Comparison of ENCODE assay signal across 1 cellular context in the genomic region with DNA sequence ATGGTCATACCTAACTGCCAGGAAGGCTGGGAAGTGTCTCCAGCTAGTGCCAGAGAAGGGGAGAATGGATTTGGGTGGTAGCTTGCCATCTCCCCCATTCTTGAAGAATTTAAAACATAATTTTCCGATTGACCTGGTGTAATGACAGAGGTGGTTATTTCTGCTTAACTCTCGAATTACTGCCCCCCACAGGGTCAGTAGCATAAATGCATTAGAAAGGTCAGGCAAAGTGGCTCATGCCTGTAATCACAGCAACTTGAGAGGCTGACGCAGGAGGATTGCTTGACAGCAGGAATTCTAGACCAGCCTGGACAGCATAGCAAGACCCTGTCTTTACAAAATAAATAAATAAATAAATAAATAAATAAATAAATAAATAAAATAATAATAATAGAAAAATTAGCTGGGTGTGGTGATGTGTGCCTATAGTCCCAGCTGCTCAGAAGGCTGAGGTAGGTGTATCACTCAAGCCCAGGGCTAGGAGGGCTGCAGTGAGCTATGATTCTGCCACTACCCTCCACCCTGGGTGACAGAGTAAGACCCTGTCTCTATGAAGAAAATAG.
TF ChIP-seq lines count a peak whose summit lies in the region.

No MANE protein-coding gene starts in this region.

TF ChIP-seq in HEK293, 187 proteins besides CTCF, POLR2A, EP300 and RAD21 (continued from another document and continues in another):
- TF ChIP-seq, protein P1, sequence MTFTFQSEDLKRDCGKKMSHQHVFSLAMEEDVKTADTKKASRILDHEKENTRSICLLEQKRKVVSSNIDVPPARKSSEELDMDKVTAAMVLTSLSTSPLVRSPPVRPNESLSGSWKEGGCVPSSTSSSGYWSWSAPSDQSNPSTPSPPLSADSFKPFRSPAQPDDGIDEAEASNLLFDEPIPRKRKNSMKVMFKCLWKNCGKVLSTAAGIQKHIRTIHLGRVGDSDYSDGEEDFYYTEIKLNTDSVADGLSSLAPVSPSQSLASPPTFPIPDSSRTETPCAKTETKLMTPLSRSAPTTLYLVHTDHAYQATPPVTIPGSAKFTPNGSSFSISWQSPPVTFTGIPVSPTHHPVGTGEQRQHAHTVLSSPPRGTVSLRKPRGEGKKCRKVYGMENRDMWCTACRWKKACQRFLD (tag by site-specific recombination; IDR thresholded peaks at IDR 0.05) = no peak
- TF ChIP-seq, protein P2, sequence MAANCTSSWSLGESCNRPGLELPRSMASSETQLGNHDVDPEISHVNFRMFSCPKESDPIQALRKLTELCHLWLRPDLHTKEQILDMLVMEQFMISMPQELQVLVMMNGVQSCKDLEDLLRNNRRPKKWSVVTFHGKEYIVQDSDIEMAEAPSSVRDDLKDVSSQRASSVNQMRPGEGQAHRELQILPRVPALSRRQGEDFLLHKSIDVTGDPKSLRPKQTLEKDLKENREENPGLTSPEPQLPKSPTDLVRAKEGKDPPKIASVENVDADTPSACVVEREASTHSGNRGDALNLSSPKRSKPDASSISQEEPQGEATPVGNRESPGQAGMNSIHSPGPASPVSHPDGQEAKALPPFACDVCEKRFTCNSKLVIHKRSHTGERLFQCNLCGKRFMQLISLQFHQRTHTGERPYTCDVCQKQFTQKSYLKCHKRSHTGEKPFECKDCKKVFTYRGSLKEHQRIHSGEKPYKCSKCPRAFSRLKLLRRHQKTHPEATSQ (tag by site-specific recombination; IDR thresholded peaks at IDR 0.05) = no peak
- TF ChIP-seq ZNF391 (tag by site-specific recombination; IDR thresholded peaks at IDR 0.05; ENCODE audit: borderline replicate concordance, low read depth) (no peak), ZNF10 (tag by site-specific recombination; IDR thresholded peaks at IDR 0.05) (no peak), ZNF585B (tag by site-specific recombination; IDR thresholded peaks at IDR 0.05) (no peak), ZNF341 (tag by site-specific recombination; IDR thresholded peaks at IDR 0.05; ENCODE audit: low read depth) (0 out of 2 replicates have a peak, but pooled peaks have one; percentile 14), TCF7L2 (IDR thresholded peaks at IDR 0.05; ENCODE audit: borderline replicate concordance, low read depth, low read length) (no peak), ZFP69B (tag by site-specific recombination; IDR thresholded peaks at IDR 0.05) (no peak), REPIN1 (tag by site-specific recombination; IDR thresholded peaks at IDR 0.05; ENCODE audit: low read depth) (no peak), ZNF354C (tag by site-specific recombination; IDR thresholded peaks at IDR 0.05; ENCODE audit: borderline replicate concordance, low read depth) (0 out of 2 replicates have a peak, but pooled peaks have one; percentile 20), ZNF121 (tag by site-specific recombination; IDR thresholded peaks at IDR 0.05) (0 out of 2 replicates have a peak, but pooled peaks have one; percentile 31), ZNF791 (tag by site-specific recombination; IDR thresholded peaks at IDR 0.05) (no peak), ZBTB21 (tag by site-specific recombination; IDR thresholded peaks at IDR 0.05) (0 out of 2 replicates have a peak, but pooled peaks have one; percentile 38), ZNF132 (tag by site-specific recombination; IDR thresholded peaks at IDR 0.05; ENCODE audit: borderline replicate concordance) (no peak), ZXDB (tag by site-specific recombination; IDR thresholded peaks at IDR 0.05) (peak; percentile 42; the same call in 1 of the 2 replicates), HOXC10 (CRISPR knock-in tag; IDR thresholded peaks at IDR 0.05) (no peak), ZNF175 (tag by site-specific recombination; IDR thresholded peaks at IDR 0.05) (no peak), MEIS1 (CRISPR knock-in tag; IDR thresholded peaks at IDR 0.05; ENCODE audit: borderline replicate concordance) (no peak), ZNF140 (tag by site-specific recombination; IDR thresholded peaks at IDR 0.05) (peak; percentile 54; the same call in 1 of the 2 replicates), ZSCAN23 (tag by site-specific recombination; IDR thresholded peaks at IDR 0.05) (no peak), ZNF521 (tag by site-specific recombination; IDR thresholded peaks at IDR 0.05) (no peak), SETDB1 (IDR thresholded peaks at IDR 0.05; ENCODE audit: insufficient read length, low read length) (no peak), ZNF843 (tag by site-specific recombination; IDR thresholded peaks at IDR 0.05) (no peak), ZNF629 (tag by site-specific recombination; IDR thresholded peaks at IDR 0.05) (peak; percentile 53), ZNF660 (tag by site-specific recombination; IDR thresholded peaks at IDR 0.05) (no peak), ZNF404 (tag by site-specific recombination; IDR thresholded peaks at IDR 0.05) (0 out of 2 replicates have a peak, but pooled peaks have one; percentile 18), ZNF473 (tag by site-specific recombination; IDR thresholded peaks at IDR 0.05) (no peak), SCRT2 (tag by site-specific recombination; IDR thresholded peaks at IDR 0.05) (no peak), ZBTB48 (tag by site-specific recombination; IDR thresholded peaks at IDR 0.05) (no peak), ZNF214 (tag by site-specific recombination; IDR thresholded peaks at IDR 0.05; ENCODE audit: borderline replicate concordance) (no peak), SALL2 (tag by site-specific recombination; IDR thresholded peaks at IDR 0.05; ENCODE audit: borderline replicate concordance) (no peak), SP3 (tag by site-specific recombination; IDR thresholded peaks at IDR 0.05) (no peak), ZNF19 (tag by site-specific recombination; IDR thresholded peaks at IDR 0.05; ENCODE audit: low read depth) (no peak), ZBTB1 (tag by site-specific recombination; IDR thresholded peaks at IDR 0.05) (no peak), ZNF777 (tag by site-specific recombination; IDR thresholded peaks at IDR 0.05; ENCODE audit: borderline replicate concordance) (no peak), ZNF366 (tag by site-specific recombination; conservative IDR thresholded peaks at IDR 0.05) (no peak), ZNF529 (tag by site-specific recombination; IDR thresholded peaks at IDR 0.05; ENCODE audit: insufficient replicate concordance) (peak; percentile 41), ZNF24 (tag by site-specific recombination; IDR thresholded peaks at IDR 0.05) (no peak), ZFP37 (tag by site-specific recombination; IDR thresholded peaks at IDR 0.05) (no peak), SP2 (tag by site-specific recombination; IDR thresholded peaks at IDR 0.05) (no peak), ZNF548 (tag by site-specific recombination; IDR thresholded peaks at IDR 0.05) (no peak), ZNF785 (tag by site-specific recombination; IDR thresholded peaks at IDR 0.05) (no peak), GLI2 (tag by site-specific recombination; IDR thresholded peaks at IDR 0.05; ENCODE audit: borderline replicate concordance, low read depth) (no peak)
- TF ChIP-seq, protein P3, sequence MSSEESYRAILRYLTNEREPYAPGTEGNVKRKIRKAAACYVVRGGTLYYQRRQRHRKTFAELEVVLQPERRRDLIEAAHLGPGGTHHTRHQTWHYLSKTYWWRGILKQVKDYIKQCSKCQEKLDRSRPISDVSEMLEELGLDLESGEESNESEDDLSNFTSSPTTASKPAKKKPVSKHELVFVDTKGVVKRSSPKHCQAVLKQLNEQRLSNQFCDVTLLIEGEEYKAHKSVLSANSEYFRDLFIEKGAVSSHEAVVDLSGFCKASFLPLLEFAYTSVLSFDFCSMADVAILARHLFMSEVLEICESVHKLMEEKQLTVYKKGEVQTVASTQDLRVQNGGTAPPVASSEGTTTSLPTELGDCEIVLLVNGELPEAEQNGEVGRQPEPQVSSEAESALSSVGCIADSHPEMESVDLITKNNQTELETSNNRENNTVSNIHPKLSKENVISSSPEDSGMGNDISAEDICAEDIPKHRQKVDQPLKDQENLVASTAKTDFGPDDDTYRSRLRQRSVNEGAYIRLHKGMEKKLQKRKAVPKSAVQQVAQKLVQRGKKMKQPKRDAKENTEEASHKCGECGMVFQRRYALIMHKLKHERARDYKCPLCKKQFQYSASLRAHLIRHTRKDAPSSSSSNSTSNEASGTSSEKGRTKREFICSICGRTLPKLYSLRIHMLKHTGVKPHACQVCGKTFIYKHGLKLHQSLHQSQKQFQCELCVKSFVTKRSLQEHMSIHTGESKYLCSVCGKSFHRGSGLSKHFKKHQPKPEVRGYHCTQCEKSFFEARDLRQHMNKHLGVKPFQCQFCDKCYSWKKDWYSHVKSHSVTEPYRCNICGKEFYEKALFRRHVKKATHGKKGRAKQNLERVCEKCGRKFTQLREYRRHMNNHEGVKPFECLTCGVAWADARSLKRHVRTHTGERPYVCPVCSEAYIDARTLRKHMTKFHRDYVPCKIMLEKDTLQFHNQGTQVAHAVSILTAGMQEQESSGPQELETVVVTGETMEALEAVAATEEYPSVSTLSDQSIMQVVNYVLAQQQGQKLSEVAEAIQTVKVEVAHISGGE (tag by site-specific recombination; conservative IDR thresholded peaks at IDR 0.05; ENCODE audit: low read depth) = peak; percentile 72
- TF ChIP-seq, protein P4, sequence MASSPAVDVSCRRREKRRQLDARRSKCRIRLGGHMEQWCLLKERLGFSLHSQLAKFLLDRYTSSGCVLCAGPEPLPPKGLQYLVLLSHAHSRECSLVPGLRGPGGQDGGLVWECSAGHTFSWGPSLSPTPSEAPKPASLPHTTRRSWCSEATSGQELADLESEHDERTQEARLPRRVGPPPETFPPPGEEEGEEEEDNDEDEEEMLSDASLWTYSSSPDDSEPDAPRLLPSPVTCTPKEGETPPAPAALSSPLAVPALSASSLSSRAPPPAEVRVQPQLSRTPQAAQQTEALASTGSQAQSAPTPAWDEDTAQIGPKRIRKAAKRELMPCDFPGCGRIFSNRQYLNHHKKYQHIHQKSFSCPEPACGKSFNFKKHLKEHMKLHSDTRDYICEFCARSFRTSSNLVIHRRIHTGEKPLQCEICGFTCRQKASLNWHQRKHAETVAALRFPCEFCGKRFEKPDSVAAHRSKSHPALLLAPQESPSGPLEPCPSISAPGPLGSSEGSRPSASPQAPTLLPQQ (tag by site-specific recombination; IDR thresholded peaks at IDR 0.05) = no peak
- TF ChIP-seq, protein P5, sequence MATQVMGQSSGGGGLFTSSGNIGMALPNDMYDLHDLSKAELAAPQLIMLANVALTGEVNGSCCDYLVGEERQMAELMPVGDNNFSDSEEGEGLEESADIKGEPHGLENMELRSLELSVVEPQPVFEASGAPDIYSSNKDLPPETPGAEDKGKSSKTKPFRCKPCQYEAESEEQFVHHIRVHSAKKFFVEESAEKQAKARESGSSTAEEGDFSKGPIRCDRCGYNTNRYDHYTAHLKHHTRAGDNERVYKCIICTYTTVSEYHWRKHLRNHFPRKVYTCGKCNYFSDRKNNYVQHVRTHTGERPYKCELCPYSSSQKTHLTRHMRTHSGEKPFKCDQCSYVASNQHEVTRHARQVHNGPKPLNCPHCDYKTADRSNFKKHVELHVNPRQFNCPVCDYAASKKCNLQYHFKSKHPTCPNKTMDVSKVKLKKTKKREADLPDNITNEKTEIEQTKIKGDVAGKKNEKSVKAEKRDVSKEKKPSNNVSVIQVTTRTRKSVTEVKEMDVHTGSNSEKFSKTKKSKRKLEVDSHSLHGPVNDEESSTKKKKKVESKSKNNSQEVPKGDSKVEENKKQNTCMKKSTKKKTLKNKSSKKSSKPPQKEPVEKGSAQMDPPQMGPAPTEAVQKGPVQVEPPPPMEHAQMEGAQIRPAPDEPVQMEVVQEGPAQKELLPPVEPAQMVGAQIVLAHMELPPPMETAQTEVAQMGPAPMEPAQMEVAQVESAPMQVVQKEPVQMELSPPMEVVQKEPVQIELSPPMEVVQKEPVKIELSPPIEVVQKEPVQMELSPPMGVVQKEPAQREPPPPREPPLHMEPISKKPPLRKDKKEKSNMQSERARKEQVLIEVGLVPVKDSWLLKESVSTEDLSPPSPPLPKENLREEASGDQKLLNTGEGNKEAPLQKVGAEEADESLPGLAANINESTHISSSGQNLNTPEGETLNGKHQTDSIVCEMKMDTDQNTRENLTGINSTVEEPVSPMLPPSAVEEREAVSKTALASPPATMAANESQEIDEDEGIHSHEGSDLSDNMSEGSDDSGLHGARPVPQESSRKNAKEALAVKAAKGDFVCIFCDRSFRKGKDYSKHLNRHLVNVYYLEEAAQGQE (tag by site-specific recombination; IDR thresholded peaks at IDR 0.05) = peak; percentile 56; the same call in 1 of the 2 replicates
- TF ChIP-seq, protein P6, sequence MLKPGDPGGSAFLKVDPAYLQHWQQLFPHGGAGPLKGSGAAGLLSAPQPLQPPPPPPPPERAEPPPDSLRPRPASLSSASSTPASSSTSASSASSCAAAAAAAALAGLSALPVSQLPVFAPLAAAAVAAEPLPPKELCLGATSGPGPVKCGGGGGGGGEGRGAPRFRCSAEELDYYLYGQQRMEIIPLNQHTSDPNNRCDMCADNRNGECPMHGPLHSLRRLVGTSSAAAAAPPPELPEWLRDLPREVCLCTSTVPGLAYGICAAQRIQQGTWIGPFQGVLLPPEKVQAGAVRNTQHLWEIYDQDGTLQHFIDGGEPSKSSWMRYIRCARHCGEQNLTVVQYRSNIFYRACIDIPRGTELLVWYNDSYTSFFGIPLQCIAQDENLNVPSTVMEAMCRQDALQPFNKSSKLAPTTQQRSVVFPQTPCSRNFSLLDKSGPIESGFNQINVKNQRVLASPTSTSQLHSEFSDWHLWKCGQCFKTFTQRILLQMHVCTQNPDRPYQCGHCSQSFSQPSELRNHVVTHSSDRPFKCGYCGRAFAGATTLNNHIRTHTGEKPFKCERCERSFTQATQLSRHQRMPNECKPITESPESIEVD (tag by site-specific recombination; IDR thresholded peaks at IDR 0.05) = no peak
- TF ChIP-seq, protein P7, sequence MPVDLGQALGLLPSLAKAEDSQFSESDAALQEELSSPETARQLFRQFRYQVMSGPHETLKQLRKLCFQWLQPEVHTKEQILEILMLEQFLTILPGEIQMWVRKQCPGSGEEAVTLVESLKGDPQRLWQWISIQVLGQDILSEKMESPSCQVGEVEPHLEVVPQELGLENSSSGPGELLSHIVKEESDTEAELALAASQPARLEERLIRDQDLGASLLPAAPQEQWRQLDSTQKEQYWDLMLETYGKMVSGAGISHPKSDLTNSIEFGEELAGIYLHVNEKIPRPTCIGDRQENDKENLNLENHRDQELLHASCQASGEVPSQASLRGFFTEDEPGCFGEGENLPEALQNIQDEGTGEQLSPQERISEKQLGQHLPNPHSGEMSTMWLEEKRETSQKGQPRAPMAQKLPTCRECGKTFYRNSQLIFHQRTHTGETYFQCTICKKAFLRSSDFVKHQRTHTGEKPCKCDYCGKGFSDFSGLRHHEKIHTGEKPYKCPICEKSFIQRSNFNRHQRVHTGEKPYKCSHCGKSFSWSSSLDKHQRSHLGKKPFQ (tag by site-specific recombination; IDR thresholded peaks at IDR 0.05) = no peak
- TF ChIP-seq, protein P8, sequence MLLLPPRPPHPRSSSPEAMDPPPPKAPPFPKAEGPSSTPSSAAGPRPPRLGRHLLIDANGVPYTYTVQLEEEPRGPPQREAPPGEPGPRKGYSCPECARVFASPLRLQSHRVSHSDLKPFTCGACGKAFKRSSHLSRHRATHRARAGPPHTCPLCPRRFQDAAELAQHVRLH (tag by site-specific recombination; IDR thresholded peaks at IDR 0.05) = no peak
- TF ChIP-seq, protein P9, sequence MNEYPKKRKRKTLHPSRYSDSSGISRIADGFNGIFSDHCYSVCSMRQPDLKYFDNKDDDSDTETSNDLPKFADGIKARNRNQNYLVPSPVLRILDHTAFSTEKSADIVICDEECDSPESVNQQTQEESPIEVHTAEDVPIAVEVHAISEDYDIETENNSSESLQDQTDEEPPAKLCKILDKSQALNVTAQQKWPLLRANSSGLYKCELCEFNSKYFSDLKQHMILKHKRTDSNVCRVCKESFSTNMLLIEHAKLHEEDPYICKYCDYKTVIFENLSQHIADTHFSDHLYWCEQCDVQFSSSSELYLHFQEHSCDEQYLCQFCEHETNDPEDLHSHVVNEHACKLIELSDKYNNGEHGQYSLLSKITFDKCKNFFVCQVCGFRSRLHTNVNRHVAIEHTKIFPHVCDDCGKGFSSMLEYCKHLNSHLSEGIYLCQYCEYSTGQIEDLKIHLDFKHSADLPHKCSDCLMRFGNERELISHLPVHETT (tag by site-specific recombination; IDR thresholded peaks at IDR 0.05) = no peak
